ENCODE assay signal across 18 cellular contexts in genomic region chr1:203136409-203137042, GRCh38. TPM values are rescaled to one million over a fixed set of nuclear protein-coding genes. Genes with fewer than 3 reads are reported as not detected.
A peak's percentile ranks its signal among the peaks of the same experiment; 100 is the strongest.
DNase-seq lines count a peak whose midpoint lies in the region; ATAC-seq lines count a peak whose summit lies in the region.
"Had no signal": no experiment of that assay in that cellular context is flagged by ENCODE, and none has a peak within 500 bp of the region (broad histone marks: within the 10 kb centered on the region; RNA-seq: fewer than 3 reads in every experiment).

No MANE protein-coding gene starts in this region.

- H3K9me3 Mint-ChIP-seq in stimulated activated effector memory CD8-positive, alpha-beta T cell treated with anti-CD3 and anti-CD28 coated beads, Interleukin-12 subunit alpha, Interleukin-12 subunit beta, amount 100 ng/mL, for 72 hours = no peaks in the 10 kb centered on the region
- H3K9me3 Mint-ChIP-seq: activated T-cell treated with anti-CD3 and anti-CD28 coated beads, Interleukin-2, amount 50 U/mL, for 72 hours had no signal

- no peak overlapping the region for H3K27ac Mint-ChIP-seq in stimulated activated effector memory CD8-positive, alpha-beta T cell treated with anti-CD3 and anti-CD28 coated beads, Interleukin-12 subunit alpha, Interleukin-12 subunit beta, amount 100 ng/mL, for 72 hours
- H3K27ac Mint-ChIP-seq: activated T-cell treated with anti-CD3 and anti-CD28 coated beads, Interleukin-2, amount 50 U/mL, for 72 hours had no signal

- no peaks in the 10 kb centered on the region for H3K36me3 Mint-ChIP-seq in stimulated activated effector memory CD8-positive, alpha-beta T cell treated with anti-CD3 and anti-CD28 coated beads, Interleukin-12 subunit alpha, Interleukin-12 subunit beta, amount 100 ng/mL, for 72 hours

- no peak overlapping the region for H3K4me3 Mint-ChIP-seq in stimulated activated effector memory CD8-positive, alpha-beta T cell treated with anti-CD3 and anti-CD28 coated beads, Interleukin-12 subunit alpha, Interleukin-12 subunit beta, amount 100 ng/mL, for 72 hours
- H3K4me3 Mint-ChIP-seq: activated T-cell treated with anti-CD3 and anti-CD28 coated beads, Interleukin-2, amount 50 U/mL, for 72 hours had no signal

- peak; percentile 39 for ATAC-seq in stimulated activated effector memory CD8-positive, alpha-beta T cell treated with anti-CD3 and anti-CD28 coated beads, Interleukin-12 subunit alpha, Interleukin-12 subunit beta, amount 100 ng/mL, for 72 hours
- no peak for ATAC-seq in HG02610 (IDR thresholded peaks at IDR 0.05; ENCODE audit: unreplicated experiment)
- no peak for ATAC-seq in HG03521 (IDR thresholded peaks at IDR 0.05; ENCODE audit: unreplicated experiment)

- H3K4me1 Mint-ChIP-seq in stimulated activated effector memory CD8-positive, alpha-beta T cell treated with anti-CD3 and anti-CD28 coated beads, Interleukin-12 subunit alpha, Interleukin-12 subunit beta, amount 100 ng/mL, for 72 hours = peaks cover 7% of the 10 kb centered on the region

- peak; percentile 58 for DNase-seq in NCI-H82 (lab: John Stamatoyannopoulos, UW)
- no peak for DNase-seq in NCI-H82 treated with DMSO at 0.1 percent for 48 hours (lab: John Stamatoyannopoulos, UW; ENCODE audit: unreplicated experiment)
- peak; percentile 46 for DNase-seq in NCI-H69 (lab: John Stamatoyannopoulos, UW)
- peak; percentile 68 for DNase-seq in cerebellum (ENCODE audit: low spot score)
- no peak for DNase-seq in stimulated activated effector memory CD8-positive, alpha-beta T cell treated with anti-CD3 and anti-CD28 coated beads, Interleukin-12 subunit alpha, Interleukin-12 subunit beta, amount 100 ng/mL, for 72 hours (ENCODE audit: low spot score in 2 of 2)
- no peak for DNase-seq in foreskin melanocyte
- DNase-seq: activated CD4-positive, CD25-positive, alpha-beta regulatory T cell treated with anti-CD3 and anti-CD28 coated beads, Interleukin-2, amount 50 U/mL, for 72 hours; activated T-cell treated with anti-CD3 and anti-CD28 coated beads, Interleukin-2, amount 50 U/mL, for 72 hours; hypothalamus; IMR-90; NCI-H187; occipital lobe; SW 1271; upper lobe of left lung had no signal

RNA-seq across cellular contexts. Expression of gene ADORA1, which starts 9.0 kb away (rescaled TPM):
- 19.1 TPM for total RNA-seq in cerebellum
- total RNA-seq: activated T-cell treated with anti-CD3 and anti-CD28 coated beads, Interleukin-2, amount 50 U/mL, for 72 hours had no signal

RNA-seq across cellular contexts. Expression of gene MYBPH, which starts 39.1 kb away (rescaled TPM):
- total RNA-seq in cerebellum = not detected
- total RNA-seq: activated T-cell treated with anti-CD3 and anti-CD28 coated beads, Interleukin-2, amount 50 U/mL, for 72 hours; Daoy; IMR-90; lung; occipital lobe had no signal

RNA-seq across cellular contexts. Expression of gene CHI3L1, which starts 50.0 kb away (rescaled TPM):
- 0.18 TPM for total RNA-seq in cerebellum
- total RNA-seq: activated T-cell treated with anti-CD3 and anti-CD28 coated beads, Interleukin-2, amount 50 U/mL, for 72 hours; Daoy; IMR-90 had no signal

RNA-seq across cellular contexts. Expression of gene MYOG, which starts 50.7 kb away (rescaled TPM):
- total RNA-seq in cerebellum = not detected
- total RNA-seq: activated T-cell treated with anti-CD3 and anti-CD28 coated beads, Interleukin-2, amount 50 U/mL, for 72 hours; Daoy; IMR-90; lung; occipital lobe; upper lobe of left lung had no signal

Comparison
In these comparisons a context has a peak if more than half of its experiments do, and no peak if none do; other contexts are left out.
1. DNase-seq: peak in NCI-H82 (single experiment), NCI-H69 (single experiment) and cerebellum (single experiment); none in NCI-H82 treated with DMSO at 0.1 percent for 48 hours (single experiment), stimulated activated effector memory CD8-positive, alpha-beta T cell treated with anti-CD3 and anti-CD28 coated beads, Interleukin-12 subunit alpha, Interleukin-12 subunit beta, amount 100 ng/mL, for 72 hours (0 of 2) and foreskin melanocyte (single experiment).